In genomic region chr5:88940712-88941111, GRCh38 we compare ENCODE assay signal across 12 cellular contexts. TPM values are rescaled to one million over a fixed set of nuclear protein-coding genes. Genes with fewer than 3 reads are reported as not detected.
DNase-seq lines count a peak whose midpoint lies in the region; ATAC-seq, FAIRE-seq and TF ChIP-seq lines count a peak whose summit lies in the region.
"Had no signal": no experiment of that assay in that cellular context is flagged by ENCODE, and none has a peak within 500 bp of the region (broad histone marks: within the 10 kb centered on the region; RNA-seq: fewer than 3 reads in every experiment).

No MANE protein-coding gene starts in this region.

- peak; percentile 93 for ATAC-seq in GM18511 (IDR thresholded peaks at IDR 0.05; ENCODE audit: unreplicated experiment)
- ATAC-seq in GM21447 (IDR thresholded peaks at IDR 0.05; ENCODE audit: unreplicated experiment) = peak; percentile 89
- peak; percentile 80 for ATAC-seq in HG03103 (IDR thresholded peaks at IDR 0.05; ENCODE audit: low read depth, unreplicated experiment)

- TF ChIP-seq CTCF in D721Med (IDR thresholded peaks at IDR 0.05; ENCODE audit: insufficient read depth, missing control alignments) = no peak

- FAIRE-seq in D721Med (lab: Jason Lieb, UNC) = no peak

- DNase-seq in globus pallidus (ENCODE audit: low spot score) = peak; percentile 26
- DNase-seq in hypothalamus (lab: John Stamatoyannopoulos, UW) = no peak
- DNase-seq in cerebellar nuclear complex (lab: John Stamatoyannopoulos, UW) = no peak
- DNase-seq in D721Med (ENCODE audit: insufficient read length, low spot score) = no peak
- no peak for DNase-seq in dermis blood vessel endothelial cell
- DNase-seq: activated naive CD8-positive, alpha-beta T cell treated with anti-CD3 and anti-CD28 coated beads for 36 hours; CD4-positive, alpha-beta memory T cell; NCI-H1048; NCI-H748 treated with DMSO at 0.1 percent for 48 hours had no signal

RNA-seq across cellular contexts. Expression of gene MEF2C, which starts 57.7 kb away (rescaled TPM):
- total RNA-seq in dermis blood vessel endothelial cell = 132 and 169 TPM in 2 replicates
